In the genomic region with DNA sequence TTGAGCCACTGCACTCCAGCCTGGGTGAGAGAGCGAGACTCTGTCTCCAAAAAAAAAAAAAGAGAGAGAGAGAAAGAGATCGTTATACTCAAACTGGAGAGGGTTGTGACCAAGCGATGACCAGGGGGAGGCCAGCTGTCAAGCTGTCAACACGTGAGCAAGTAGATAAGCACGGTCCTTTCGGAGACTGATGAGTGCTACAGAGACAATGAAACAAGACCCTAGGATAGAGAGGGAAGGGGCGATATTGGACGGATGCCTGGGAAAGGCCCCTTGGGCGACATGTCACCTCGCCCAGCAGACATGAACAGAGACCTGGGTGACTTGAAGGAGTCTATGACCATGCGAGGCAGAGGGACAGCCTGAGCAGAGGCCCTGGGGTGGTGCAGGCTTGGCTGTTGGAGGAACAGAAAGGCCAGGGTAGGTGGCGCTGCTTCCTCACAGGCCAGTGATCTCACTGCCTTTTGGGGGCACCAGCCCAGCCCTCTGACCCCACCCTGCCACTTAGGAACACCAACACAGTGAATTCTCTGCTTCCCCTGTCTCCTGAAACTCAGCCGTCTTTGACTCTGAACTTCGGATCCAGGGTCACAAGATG, we compare ENCODE assay signal across 1 cellular context.
TF ChIP-seq lines count a peak whose summit lies in the region.

No MANE protein-coding gene starts in this region.

TF ChIP-seq in K562, 482 proteins besides CTCF, POLR2A, EP300 and RAD21 (continues in another document):
- TF ChIP-seq, protein P1, sequence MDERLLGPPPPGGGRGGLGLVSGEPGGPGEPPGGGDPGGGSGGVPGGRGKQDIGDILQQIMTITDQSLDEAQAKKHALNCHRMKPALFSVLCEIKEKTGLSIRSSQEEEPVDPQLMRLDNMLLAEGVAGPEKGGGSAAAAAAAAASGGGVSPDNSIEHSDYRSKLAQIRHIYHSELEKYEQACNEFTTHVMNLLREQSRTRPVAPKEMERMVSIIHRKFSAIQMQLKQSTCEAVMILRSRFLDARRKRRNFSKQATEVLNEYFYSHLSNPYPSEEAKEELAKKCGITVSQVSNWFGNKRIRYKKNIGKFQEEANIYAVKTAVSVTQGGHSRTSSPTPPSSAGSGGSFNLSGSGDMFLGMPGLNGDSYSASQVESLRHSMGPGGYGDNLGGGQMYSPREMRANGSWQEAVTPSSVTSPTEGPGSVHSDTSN (CRISPR knock-in tag; IDR thresholded peaks at IDR 0.05; ENCODE audit: low read depth) = no peak
- TF ChIP-seq, protein P1 (tag; conservative IDR thresholded peaks at IDR 0.05; ENCODE audit: low read depth) = peak; percentile 77
- no peak for TF ChIP-seq SMARCC2 (IDR thresholded peaks at IDR 0.05; ENCODE audit: low read depth)
- no peak for TF ChIP-seq MAZ (CRISPR knock-in tag; conservative IDR thresholded peaks at IDR 0.05 in 1 of 2, IDR thresholded peaks at IDR 0.05 in 1 of 2)
- no peak for TF ChIP-seq ZNF232 (CRISPR knock-in tag; IDR thresholded peaks at IDR 0.05)
- 0 out of 2 replicates have a peak, but pooled peaks have one; percentile 27 for TF ChIP-seq CXXC5 (CRISPR knock-in tag; IDR thresholded peaks at IDR 0.05)
- no peak for TF ChIP-seq ZKSCAN3 (CRISPR knock-in tag; IDR thresholded peaks at IDR 0.05)
- no peak for TF ChIP-seq ZNF696 (CRISPR knock-in tag; conservative IDR thresholded peaks at IDR 0.05)
- TF ChIP-seq, protein P2, sequence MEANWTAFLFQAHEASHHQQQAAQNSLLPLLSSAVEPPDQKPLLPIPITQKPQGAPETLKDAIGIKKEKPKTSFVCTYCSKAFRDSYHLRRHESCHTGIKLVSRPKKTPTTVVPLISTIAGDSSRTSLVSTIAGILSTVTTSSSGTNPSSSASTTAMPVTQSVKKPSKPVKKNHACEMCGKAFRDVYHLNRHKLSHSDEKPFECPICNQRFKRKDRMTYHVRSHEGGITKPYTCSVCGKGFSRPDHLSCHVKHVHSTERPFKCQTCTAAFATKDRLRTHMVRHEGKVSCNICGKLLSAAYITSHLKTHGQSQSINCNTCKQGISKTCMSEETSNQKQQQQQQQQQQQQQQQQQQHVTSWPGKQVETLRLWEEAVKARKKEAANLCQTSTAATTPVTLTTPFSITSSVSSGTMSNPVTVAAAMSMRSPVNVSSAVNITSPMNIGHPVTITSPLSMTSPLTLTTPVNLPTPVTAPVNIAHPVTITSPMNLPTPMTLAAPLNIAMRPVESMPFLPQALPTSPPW (CRISPR knock-in tag; IDR thresholded peaks at IDR 0.05) = no peak
- TF ChIP-seq NCOA2 (IDR thresholded peaks at IDR 0.05; ENCODE audit: partially characterized antibody in 2 of 2) = no peak
- TF ChIP-seq NRF1 (conservative IDR thresholded peaks at IDR 0.05 in 1 of 2, IDR thresholded peaks at IDR 0.05 in 1 of 2) = peak in 1 of 2 experiments; percentile 16; a peak in 1 of 4 replicates
- no peak for TF ChIP-seq SMAD1 (IDR thresholded peaks at IDR 0.05; ENCODE audit: low read depth, low read length, partially characterized antibody)
- TF ChIP-seq ATF1 (CRISPR knock-in tag; IDR thresholded peaks at IDR 0.05) = no peak
- 0 out of 2 replicates have a peak, but pooled peaks have one; percentile 12 for TF ChIP-seq ATF1 (tag; IDR thresholded peaks at IDR 0.05)
- TF ChIP-seq ADNP (tag; IDR thresholded peaks at IDR 0.05) = no peak
- TF ChIP-seq ZNF444 (CRISPR knock-in tag; IDR thresholded peaks at IDR 0.05) = no peak
- TF ChIP-seq, protein P3, sequence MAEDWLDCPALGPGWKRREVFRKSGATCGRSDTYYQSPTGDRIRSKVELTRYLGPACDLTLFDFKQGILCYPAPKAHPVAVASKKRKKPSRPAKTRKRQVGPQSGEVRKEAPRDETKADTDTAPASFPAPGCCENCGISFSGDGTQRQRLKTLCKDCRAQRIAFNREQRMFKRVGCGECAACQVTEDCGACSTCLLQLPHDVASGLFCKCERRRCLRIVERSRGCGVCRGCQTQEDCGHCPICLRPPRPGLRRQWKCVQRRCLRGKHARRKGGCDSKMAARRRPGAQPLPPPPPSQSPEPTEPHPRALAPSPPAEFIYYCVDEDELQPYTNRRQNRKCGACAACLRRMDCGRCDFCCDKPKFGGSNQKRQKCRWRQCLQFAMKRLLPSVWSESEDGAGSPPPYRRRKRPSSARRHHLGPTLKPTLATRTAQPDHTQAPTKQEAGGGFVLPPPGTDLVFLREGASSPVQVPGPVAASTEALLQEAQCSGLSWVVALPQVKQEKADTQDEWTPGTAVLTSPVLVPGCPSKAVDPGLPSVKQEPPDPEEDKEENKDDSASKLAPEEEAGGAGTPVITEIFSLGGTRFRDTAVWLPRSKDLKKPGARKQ (CRISPR knock-in tag; IDR thresholded peaks at IDR 0.05) = no peak
- TF ChIP-seq, protein P4, sequence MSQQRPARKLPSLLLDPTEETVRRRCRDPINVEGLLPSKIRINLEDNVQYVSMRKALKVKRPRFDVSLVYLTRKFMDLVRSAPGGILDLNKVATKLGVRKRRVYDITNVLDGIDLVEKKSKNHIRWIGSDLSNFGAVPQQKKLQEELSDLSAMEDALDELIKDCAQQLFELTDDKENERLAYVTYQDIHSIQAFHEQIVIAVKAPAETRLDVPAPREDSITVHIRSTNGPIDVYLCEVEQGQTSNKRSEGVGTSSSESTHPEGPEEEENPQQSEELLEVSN (IDR thresholded peaks at IDR 0.05; ENCODE audit: borderline replicate concordance in 1 of 2, extremely low read depth in 1 of 2, insufficient read depth in 1 of 2, insufficient read length in 1 of 2, low read depth in 1 of 2, low read length in 1 of 2, poor library complexity in 1 of 2, severe bottlenecking in 1 of 2) = no peak
- peak; percentile 91 for TF ChIP-seq MEIS2 (IDR thresholded peaks at IDR 0.05; ENCODE audit: partially characterized antibody)
- TF ChIP-seq, protein P5, sequence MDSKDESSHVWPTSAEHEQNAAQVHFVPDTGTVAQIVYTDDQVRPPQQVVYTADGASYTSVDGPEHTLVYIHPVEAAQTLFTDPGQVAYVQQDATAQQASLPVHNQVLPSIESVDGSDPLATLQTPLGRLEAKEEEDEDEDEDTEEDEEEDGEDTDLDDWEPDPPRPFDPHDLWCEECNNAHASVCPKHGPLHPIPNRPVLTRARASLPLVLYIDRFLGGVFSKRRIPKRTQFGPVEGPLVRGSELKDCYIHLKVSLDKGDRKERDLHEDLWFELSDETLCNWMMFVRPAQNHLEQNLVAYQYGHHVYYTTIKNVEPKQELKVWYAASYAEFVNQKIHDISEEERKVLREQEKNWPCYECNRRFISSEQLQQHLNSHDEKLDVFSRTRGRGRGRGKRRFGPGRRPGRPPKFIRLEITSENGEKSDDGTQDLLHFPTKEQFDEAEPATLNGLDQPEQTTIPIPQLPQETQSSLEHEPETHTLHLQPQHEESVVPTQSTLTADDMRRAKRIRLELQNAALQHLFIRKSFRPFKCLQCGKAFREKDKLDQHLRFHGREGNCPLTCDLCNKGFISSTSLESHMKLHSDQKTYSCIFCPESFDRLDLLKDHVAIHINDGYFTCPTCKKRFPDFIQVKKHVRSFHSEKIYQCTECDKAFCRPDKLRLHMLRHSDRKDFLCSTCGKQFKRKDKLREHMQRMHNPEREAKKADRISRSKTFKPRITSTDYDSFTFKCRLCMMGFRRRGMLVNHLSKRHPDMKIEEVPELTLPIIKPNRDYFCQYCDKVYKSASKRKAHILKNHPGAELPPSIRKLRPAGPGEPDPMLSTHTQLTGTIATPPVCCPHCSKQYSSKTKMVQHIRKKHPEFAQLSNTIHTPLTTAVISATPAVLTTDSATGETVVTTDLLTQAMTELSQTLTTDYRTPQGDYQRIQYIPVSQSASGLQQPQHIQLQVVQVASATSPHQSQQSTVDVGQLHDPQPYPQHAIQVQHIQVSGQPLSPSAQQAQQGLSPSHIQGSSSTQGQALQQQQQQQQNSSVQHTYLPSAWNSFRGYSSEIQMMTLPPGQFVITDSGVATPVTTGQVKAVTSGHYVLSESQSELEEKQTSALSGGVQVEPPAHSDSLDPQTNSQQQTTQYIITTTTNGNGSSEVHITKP (IDR thresholded peaks at IDR 0.05; ENCODE audit: partially characterized antibody) = peak; percentile 55
- no peak for TF ChIP-seq FOXK1 (CRISPR knock-in tag; IDR thresholded peaks at IDR 0.05; ENCODE audit: borderline replicate concordance)
- TF ChIP-seq, protein P6, sequence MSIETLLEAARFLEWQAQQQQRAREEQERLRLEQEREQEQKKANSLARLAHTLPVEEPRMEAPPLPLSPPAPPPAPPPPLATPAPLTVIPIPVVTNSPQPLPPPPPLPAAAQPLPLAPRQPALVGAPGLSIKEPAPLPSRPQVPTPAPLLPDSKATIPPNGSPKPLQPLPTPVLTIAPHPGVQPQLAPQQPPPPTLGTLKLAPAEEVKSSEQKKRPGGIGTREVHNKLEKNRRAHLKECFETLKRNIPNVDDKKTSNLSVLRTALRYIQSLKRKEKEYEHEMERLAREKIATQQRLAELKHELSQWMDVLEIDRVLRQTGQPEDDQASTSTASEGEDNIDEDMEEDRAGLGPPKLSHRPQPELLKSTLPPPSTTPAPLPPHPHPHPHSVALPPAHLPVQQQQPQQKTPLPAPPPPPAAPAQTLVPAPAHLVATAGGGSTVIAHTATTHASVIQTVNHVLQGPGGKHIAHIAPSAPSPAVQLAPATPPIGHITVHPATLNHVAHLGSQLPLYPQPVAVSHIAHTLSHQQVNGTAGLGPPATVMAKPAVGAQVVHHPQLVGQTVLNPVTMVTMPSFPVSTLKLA (conservative IDR thresholded peaks at IDR 0.05) = peak in 1 of 2 experiments; percentile 51; a peak in 1 of 4 replicates
- TF ChIP-seq ZKSCAN8 (CRISPR knock-in tag; IDR thresholded peaks at IDR 0.05) = no peak
- TF ChIP-seq RBM22 (IDR thresholded peaks at IDR 0.05; ENCODE audit: low read depth, low read length, poor library complexity, severe bottlenecking) = no peak
- no peak for TF ChIP-seq NEUROD1 (IDR thresholded peaks at IDR 0.05; ENCODE audit: borderline replicate concordance, low read depth, low read length, partially characterized antibody)
- TF ChIP-seq TCF3 (CRISPR knock-in tag; IDR thresholded peaks at IDR 0.05) = peak; percentile 42; the same call in 1 of the 2 replicates
- TF ChIP-seq, protein P7, sequence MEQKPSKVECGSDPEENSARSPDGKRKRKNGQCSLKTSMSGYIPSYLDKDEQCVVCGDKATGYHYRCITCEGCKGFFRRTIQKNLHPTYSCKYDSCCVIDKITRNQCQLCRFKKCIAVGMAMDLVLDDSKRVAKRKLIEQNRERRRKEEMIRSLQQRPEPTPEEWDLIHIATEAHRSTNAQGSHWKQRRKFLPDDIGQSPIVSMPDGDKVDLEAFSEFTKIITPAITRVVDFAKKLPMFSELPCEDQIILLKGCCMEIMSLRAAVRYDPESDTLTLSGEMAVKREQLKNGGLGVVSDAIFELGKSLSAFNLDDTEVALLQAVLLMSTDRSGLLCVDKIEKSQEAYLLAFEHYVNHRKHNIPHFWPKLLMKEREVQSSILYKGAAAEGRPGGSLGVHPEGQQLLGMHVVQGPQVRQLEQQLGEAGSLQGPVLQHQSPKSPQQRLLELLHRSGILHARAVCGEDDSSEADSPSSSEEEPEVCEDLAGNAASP (IDR thresholded peaks at IDR 0.05) = no peak
- TF ChIP-seq NONO (IDR thresholded peaks at IDR 0.05; ENCODE audit: low read depth in 2 of 2, low read length in 1 of 2) = no peak
- TF ChIP-seq, protein P8, sequence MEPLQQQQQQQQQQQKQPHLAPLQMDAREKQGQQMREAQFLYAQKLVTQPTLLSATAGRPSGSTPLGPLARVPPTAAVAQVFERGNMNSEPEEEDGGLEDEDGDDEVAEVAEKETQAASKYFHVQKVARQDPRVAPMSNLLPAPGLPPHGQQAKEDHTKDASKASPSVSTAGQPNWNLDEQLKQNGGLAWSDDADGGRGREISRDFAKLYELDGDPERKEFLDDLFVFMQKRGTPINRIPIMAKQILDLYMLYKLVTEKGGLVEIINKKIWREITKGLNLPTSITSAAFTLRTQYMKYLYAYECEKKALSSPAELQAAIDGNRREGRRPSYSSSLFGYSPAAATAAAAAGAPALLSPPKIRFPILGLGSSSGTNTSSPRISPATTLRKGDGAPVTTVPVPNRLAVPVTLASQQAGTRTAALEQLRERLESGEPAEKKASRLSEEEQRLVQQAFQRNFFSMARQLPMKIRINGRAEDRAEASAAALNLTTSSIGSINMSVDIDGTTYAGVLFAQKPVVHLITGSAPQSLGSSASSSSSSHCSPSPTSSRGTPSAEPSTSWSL (CRISPR knock-in tag; IDR thresholded peaks at IDR 0.05; ENCODE audit: borderline replicate concordance) = no peak
- TF ChIP-seq, protein P9, sequence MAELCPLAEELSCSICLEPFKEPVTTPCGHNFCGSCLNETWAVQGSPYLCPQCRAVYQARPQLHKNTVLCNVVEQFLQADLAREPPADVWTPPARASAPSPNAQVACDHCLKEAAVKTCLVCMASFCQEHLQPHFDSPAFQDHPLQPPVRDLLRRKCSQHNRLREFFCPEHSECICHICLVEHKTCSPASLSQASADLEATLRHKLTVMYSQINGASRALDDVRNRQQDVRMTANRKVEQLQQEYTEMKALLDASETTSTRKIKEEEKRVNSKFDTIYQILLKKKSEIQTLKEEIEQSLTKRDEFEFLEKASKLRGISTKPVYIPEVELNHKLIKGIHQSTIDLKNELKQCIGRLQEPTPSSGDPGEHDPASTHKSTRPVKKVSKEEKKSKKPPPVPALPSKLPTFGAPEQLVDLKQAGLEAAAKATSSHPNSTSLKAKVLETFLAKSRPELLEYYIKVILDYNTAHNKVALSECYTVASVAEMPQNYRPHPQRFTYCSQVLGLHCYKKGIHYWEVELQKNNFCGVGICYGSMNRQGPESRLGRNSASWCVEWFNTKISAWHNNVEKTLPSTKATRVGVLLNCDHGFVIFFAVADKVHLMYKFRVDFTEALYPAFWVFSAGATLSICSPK (IDR thresholded peaks at IDR 0.05; ENCODE audit: borderline replicate concordance) = no peak
- TF ChIP-seq ZC3H4 (CRISPR knock-in tag; IDR thresholded peaks at IDR 0.05; ENCODE audit: borderline replicate concordance) = no peak
- TF ChIP-seq, protein P10, sequence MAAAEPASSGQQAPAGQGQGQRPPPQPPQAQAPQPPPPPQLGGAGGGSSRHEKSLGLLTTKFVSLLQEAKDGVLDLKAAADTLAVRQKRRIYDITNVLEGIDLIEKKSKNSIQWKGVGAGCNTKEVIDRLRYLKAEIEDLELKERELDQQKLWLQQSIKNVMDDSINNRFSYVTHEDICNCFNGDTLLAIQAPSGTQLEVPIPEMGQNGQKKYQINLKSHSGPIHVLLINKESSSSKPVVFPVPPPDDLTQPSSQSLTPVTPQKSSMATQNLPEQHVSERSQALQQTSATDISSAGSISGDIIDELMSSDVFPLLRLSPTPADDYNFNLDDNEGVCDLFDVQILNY (CRISPR knock-in tag; IDR thresholded peaks at IDR 0.05) = no peak
- TF ChIP-seq CC2D1A (IDR thresholded peaks at IDR 0.05) = no peak
- TF ChIP-seq PYGO2 (tag; IDR thresholded peaks at IDR 0.05) = no peak
- TF ChIP-seq, protein P11, sequence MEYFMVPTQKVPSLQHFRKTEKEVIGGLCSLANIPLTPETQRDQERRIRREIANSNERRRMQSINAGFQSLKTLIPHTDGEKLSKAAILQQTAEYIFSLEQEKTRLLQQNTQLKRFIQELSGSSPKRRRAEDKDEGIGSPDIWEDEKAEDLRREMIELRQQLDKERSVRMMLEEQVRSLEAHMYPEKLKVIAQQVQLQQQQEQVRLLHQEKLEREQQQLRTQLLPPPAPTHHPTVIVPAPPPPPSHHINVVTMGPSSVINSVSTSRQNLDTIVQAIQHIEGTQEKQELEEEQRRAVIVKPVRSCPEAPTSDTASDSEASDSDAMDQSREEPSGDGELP (CRISPR knock-in tag; IDR thresholded peaks at IDR 0.05; ENCODE audit: borderline replicate concordance) = peak; percentile 80
- peak; percentile 88 for TF ChIP-seq BHLHE40 (IDR thresholded peaks at IDR 0.05; ENCODE audit: low read length)
- TF ChIP-seq NR3C1 (CRISPR knock-in tag; IDR thresholded peaks at IDR 0.05) = no peak
- TF ChIP-seq ETS2 (tag; IDR thresholded peaks at IDR 0.05; ENCODE audit: borderline replicate concordance, poor library complexity, severe bottlenecking) = no peak
